In the genomic region with DNA sequence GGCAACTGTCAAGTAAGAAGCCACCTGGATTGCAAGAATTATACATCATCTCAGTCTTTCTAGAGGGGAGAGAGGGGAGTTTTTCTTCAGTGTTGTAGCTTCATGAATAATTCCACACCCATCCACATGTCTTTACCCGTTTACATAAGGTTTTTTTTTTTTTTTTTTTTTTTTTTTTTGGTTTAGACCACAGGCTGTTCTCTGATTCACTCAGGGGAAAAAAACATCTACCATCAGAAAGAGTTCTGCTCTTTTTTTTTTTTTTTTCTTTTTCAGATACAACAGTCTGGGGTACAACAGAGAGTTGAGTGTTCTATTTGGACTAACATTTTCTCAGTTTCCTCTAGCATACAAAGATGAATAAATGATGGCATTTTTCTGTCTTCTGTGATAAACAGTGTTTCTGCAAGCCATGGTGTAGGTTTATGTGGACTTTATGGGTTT, we compare ENCODE assay signal across 1 cellular context.
TF ChIP-seq lines count a peak whose summit lies in the region.

No MANE protein-coding gene starts in this region.

TF ChIP-seq in K562, 482 proteins besides CTCF, POLR2A, EP300 and RAD21 (continued from another document):
- TF ChIP-seq, protein P1, sequence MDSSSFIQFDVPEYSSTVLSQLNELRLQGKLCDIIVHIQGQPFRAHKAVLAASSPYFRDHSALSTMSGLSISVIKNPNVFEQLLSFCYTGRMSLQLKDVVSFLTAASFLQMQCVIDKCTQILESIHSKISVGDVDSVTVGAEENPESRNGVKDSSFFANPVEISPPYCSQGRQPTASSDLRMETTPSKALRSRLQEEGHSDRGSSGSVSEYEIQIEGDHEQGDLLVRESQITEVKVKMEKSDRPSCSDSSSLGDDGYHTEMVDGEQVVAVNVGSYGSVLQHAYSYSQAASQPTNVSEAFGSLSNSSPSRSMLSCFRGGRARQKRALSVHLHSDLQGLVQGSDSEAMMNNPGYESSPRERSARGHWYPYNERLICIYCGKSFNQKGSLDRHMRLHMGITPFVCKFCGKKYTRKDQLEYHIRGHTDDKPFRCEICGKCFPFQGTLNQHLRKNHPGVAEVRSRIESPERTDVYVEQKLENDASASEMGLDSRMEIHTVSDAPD (CRISPR knock-in tag; IDR thresholded peaks at IDR 0.05), result no peak
